ENCODE assay signal across 9 cellular contexts in genomic region chr3:77479021-77479420, GRCh38.
"Had no signal": no experiment of that assay in that cellular context is flagged by ENCODE, and none has a peak within 500 bp of the region (broad histone marks: within the 10 kb centered on the region; RNA-seq: fewer than 3 reads in every experiment).

No MANE protein-coding gene starts in this region.

- H2AFZ ChIP-seq: GM23248, GM23338 had no signal

- H3K36me3 ChIP-seq: HAP-1 had no signal

- H3K4me2 ChIP-seq: GM23338 had no signal

- H3K27ac Mint-ChIP-seq: GM23338, H9, HFFc6 had no signal

- ATAC-seq: GM23338, HCT116 had no signal

- H3K9ac ChIP-seq: GM23248 had no signal

- H3K4me3 ChIP-seq: GM23248, GM23338, HAP-1 had no signal

- H3K27ac ChIP-seq: GM23248 had no signal

- H3K9me3 ChIP-seq: HAP-1 had no signal

- H3K4me3 Mint-ChIP-seq: GM23338, H9, HFFc6 had no signal

- DNase-seq: GM23248, GOT3, H7, H9, HCEC 1CT, HFFc6 had no signal
